In the genomic region with DNA sequence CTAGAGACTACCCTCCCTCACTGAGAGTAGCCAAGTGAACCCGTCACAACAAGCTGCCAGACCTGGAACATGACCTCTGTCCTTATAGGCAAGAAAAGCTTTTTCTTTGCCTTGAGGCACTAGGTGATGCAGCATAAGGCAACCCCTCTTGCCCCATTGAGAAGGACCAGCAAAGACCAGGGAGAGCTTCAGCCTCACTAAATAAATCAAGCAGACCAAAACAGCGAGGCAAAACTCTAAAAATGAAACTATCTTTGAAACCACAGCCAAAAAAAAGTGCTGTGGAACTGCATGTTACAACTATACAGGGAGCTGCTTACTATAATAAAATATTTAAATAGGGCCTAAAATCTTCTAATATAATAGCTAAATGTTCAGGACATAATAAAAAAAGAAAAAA, we compare ENCODE assay signal across 14 cellular contexts.
DNase-seq lines count a peak whose midpoint lies in the region; ATAC-seq and TF ChIP-seq lines count a peak whose summit lies in the region.
"Had no signal": no experiment of that assay in that cellular context is flagged by ENCODE, and none has a peak within 500 bp of the region (broad histone marks: within the 10 kb centered on the region; RNA-seq: fewer than 3 reads in every experiment).

No MANE protein-coding gene starts in this region.

- H3K9me3 Mint-ChIP-seq in T-cell, result peaks cover 4 to 22% (median 11%) of the 10 kb centered on the region in 3 donors

- CTCF ChIA-PET in T-cell (lab: Charles Lee), result no interaction called here

- H3K4me1 Mint-ChIP-seq in T-cell, result no peaks in the 10 kb centered on the region

- TF ChIP-seq CTCF in AG10803 (conservative IDR thresholded peaks at IDR 0.05; ENCODE audit: low read length) (no peak), KMS-11 (conservative IDR thresholded peaks at IDR 0.05; ENCODE audit: low read depth, low read length) (no peak), WI38 (IDR thresholded peaks at IDR 0.05; ENCODE audit: low read depth, low read length) (no peak)

- H3K4me1 ChIP-seq in KMS-11 (ENCODE audit: low read depth, poor library complexity, severe bottlenecking), result peaks cover 19% of the 10 kb centered on the region
- H3K4me1 ChIP-seq: BLaER1 treated with 17β-estradiol and CSF1 and Interleukin-3, amounts not matched to agents 10 nM and 100 nM had no signal

- DNase-seq in AG10803 (ENCODE audit: low read depth) (no peak), islet precursor cell (peak; percentile 45), T-helper 2 cell (no peak), T-cell (no peak)
- no peak for DNase-seq in effector CD4-positive, alpha-beta T cell
- no peak for DNase-seq in activated T-cell treated with anti-CD3 and anti-CD28 coated beads, Interleukin-2, amount 50 U/mL, for 48 hours
- DNase-seq: NCI-H1092 treated with DMSO at 0.1 percent for 48 hours, NCI-H1694, NCI-H69 had no signal

- no peak for ATAC-seq in T-cell (replicated peaks in 1 of 4)
- ATAC-seq: Panc1, Right ventricle myocardium inferior had no signal

- H3K4me3 ChIP-seq in AG10803 (ENCODE audit: low read length) (peak overlapping the region; percentile 22; the same call in 1 of the 2 replicates), KMS-11 (IDR thresholded peaks at IDR 0.05; ENCODE audit: insufficient read depth, low read depth, low read length) (no peak overlapping the region), WI38 (ENCODE audit: low read depth, low read length) (peak overlapping the region; percentile 27; the same call in 1 of the 2 replicates)
- H3K4me3 ChIP-seq: BLaER1 treated with 17β-estradiol and CSF1 and Interleukin-3, amounts not matched to agents 10 nM and 100 nM had no signal

- no peaks in the 10 kb centered on the region for H3K27me3 Mint-ChIP-seq in T-cell

- no peaks in the 10 kb centered on the region for H4K20me1 ChIP-seq in KMS-11 (ENCODE audit: insufficient read depth)
- H4K20me1 ChIP-seq: BLaER1 treated with 17β-estradiol and CSF1 and Interleukin-3, amounts not matched to agents 10 nM and 100 nM had no signal

- no peaks in the 10 kb centered on the region for H3K36me3 Mint-ChIP-seq in T-cell

- no peaks in the 10 kb centered on the region for H3K79me2 ChIP-seq in KMS-11 (ENCODE audit: insufficient read depth, low read depth)

- peak overlapping the region; percentile 75 for H2AFZ ChIP-seq in KMS-11 (ENCODE audit: low read depth)

- H3K4me2 ChIP-seq in KMS-11, result peak overlapping the region; percentile 94

- no peak overlapping the region for H3K27ac Mint-ChIP-seq in T-cell

- POLR2A ChIA-PET in T-cell (lab: Charles Lee), result no interaction called here

- H3K27me3 ChIP-seq in KMS-11 (ENCODE audit: insufficient read depth, low read depth), result no peaks in the 10 kb centered on the region
- H3K27me3 ChIP-seq: BLaER1 treated with 17β-estradiol and CSF1 and Interleukin-3, amounts not matched to agents 10 nM and 100 nM had no signal

- no peaks in the 10 kb centered on the region for H3K36me3 ChIP-seq in KMS-11 (ENCODE audit: insufficient read depth)
- H3K36me3 ChIP-seq: BLaER1 treated with 17β-estradiol and CSF1 and Interleukin-3, amounts not matched to agents 10 nM and 100 nM had no signal

- H3K27ac ChIP-seq in KMS-11, result peak overlapping the region; percentile 55; the same call in 1 of the 2 replicates
- H3K27ac ChIP-seq: BLaER1 treated with 17β-estradiol and CSF1 and Interleukin-3, amounts not matched to agents 10 nM and 100 nM had no signal

- no peak overlapping the region for H3K4me3 Mint-ChIP-seq in T-cell

- H3K9ac ChIP-seq in KMS-11, result peak overlapping the region; percentile 34; the same call in 1 of the 2 replicates
- H3K9ac ChIP-seq: BLaER1 treated with 17β-estradiol and CSF1 and Interleukin-3, amounts not matched to agents 10 nM and 100 nM had no signal
